In genomic region chr10:119162693-119163092, GRCh38 we compare ENCODE assay signal across 24 cellular contexts. TPM values are rescaled to one million over a fixed set of nuclear protein-coding genes. Genes with fewer than 3 reads are reported as not detected.
DNase-seq lines count a peak whose midpoint lies in the region; ATAC-seq and TF ChIP-seq lines count a peak whose summit lies in the region.
"Had no signal": no experiment of that assay in that cellular context is flagged by ENCODE, and none has a peak within 500 bp of the region (broad histone marks: within the 10 kb centered on the region; RNA-seq: fewer than 3 reads in every experiment).

No MANE protein-coding gene starts in this region.

- no peaks in the 10 kb centered on the region for H4K20me1 ChIP-seq in Karpas-422 (ENCODE audit: insufficient read depth, low read depth, low read length)

- H3K4me1 ChIP-seq in Karpas-422 (ENCODE audit: low read length), result peaks cover 55% of the 10 kb centered on the region

- H3K27ac Mint-ChIP-seq in activated T-cell treated with anti-CD3 and anti-CD28 coated beads, Interleukin-2, amount 50 U/mL, for 24 hours, result peak overlapping the region; percentile 28
- H3K27ac Mint-ChIP-seq in activated naive CD8-positive, alpha-beta T cell treated with anti-CD3 and anti-CD28 coated beads, Interleukin-2, amount 50 U/mL, for 24 hours, result peak overlapping the region; percentile 57
- H3K27ac Mint-ChIP-seq in neural crest cell (ENCODE audit: unreplicated experiment), result peak overlapping the region; percentile 70
- H3K27ac Mint-ChIP-seq: HFFc6 had no signal

- no peaks in the 10 kb centered on the region for H3K9me3 Mint-ChIP-seq in activated T-cell treated with anti-CD3 and anti-CD28 coated beads, Interleukin-2, amount 50 U/mL, for 24 hours
- no peaks in the 10 kb centered on the region for H3K9me3 Mint-ChIP-seq in activated naive CD8-positive, alpha-beta T cell treated with anti-CD3 and anti-CD28 coated beads, Interleukin-2, amount 50 U/mL, for 24 hours
- no peaks in the 10 kb centered on the region for H3K9me3 Mint-ChIP-seq in neural crest cell
- H3K9me3 Mint-ChIP-seq: HFFc6 had no signal

- peaks cover 44% of the 10 kb centered on the region for H3K4me1 Mint-ChIP-seq in activated T-cell treated with anti-CD3 and anti-CD28 coated beads, Interleukin-2, amount 50 U/mL, for 24 hours (ENCODE audit: low read depth)
- peaks cover 40% of the 10 kb centered on the region for H3K4me1 Mint-ChIP-seq in activated naive CD8-positive, alpha-beta T cell treated with anti-CD3 and anti-CD28 coated beads, Interleukin-2, amount 50 U/mL, for 24 hours
- peaks cover 28% of the 10 kb centered on the region for H3K4me1 Mint-ChIP-seq in neural crest cell

- H3K4me3 ChIP-seq in Karpas-422 (ENCODE audit: low read length), result no peak overlapping the region
- H3K4me3 ChIP-seq: A549, MG63 had no signal

- no peaks in the 10 kb centered on the region for H3K27me3 ChIP-seq in Karpas-422 (ENCODE audit: low read length)
- H3K27me3 ChIP-seq: MG63 had no signal

- peaks cover 32% of the 10 kb centered on the region for H3K36me3 ChIP-seq in Karpas-422 (ENCODE audit: insufficient read depth, low read length)

- H3K27ac ChIP-seq in Karpas-422 (ENCODE audit: low read length), result peak overlapping the region; percentile 67
- H3K27ac ChIP-seq: A549, HL-60 had no signal

- DNase-seq in activated T-cell treated with anti-CD3 and anti-CD28 coated beads, Interleukin-2, amount 50 U/mL, for 24 hours, result no peak
- no peak for DNase-seq in activated T-cell treated with anti-CD3 and anti-CD28 coated beads for 4 hours
- no peak for DNase-seq in Karpas-422
- no peak for DNase-seq in activated naive CD8-positive, alpha-beta T cell treated with anti-CD3 and anti-CD28 coated beads, Interleukin-2, amount 50 U/mL, for 24 hours
- no peak for DNase-seq in neural crest cell (ENCODE audit: low read depth, low spot score)
- DNase-seq in putamen (ENCODE audit: low spot score), result no peak
- DNase-seq in NCI-H1930 (lab: John Stamatoyannopoulos, UW), result no peak
- DNase-seq in cardiac septum (ENCODE audit: low spot score), result no peak
- DNase-seq: AML-193; Calu3; DMS79 treated with DMSO at 0.1 percent for 48 hours; GF-D8; GOT3; HFFc6; KG1; MG63; NCI-H1092 treated with DMSO at 0.1 percent for 48 hours; NCI-H1694; NCI-H345; NCI-H526 treated with DMSO at 0.1 percent for 48 hours; NK-92 treated with Interleukin-12 subunit alpha and Interleukin-12 subunit beta, amount 100 ng/mL, for 24 hours; PC-3 had no signal

- no peak overlapping the region for H2AFZ ChIP-seq in Karpas-422 (ENCODE audit: low read length)

- peak overlapping the region; percentile 23 for H3K4me2 ChIP-seq in Karpas-422 (ENCODE audit: low read depth, low read length, poor library complexity, severe bottlenecking)
- H3K4me2 ChIP-seq: A549 had no signal

- H3K79me2 ChIP-seq in Karpas-422 (ENCODE audit: low read length), result peaks cover 38% of the 10 kb centered on the region

- no peaks in the 10 kb centered on the region for H3K9me2 ChIP-seq in Karpas-422 (replicated peaks; ENCODE audit: insufficient read depth, low read length)

- no peak overlapping the region for H3K9ac ChIP-seq in Karpas-422 (ENCODE audit: low read length)

- TF ChIP-seq CTCF in neural crest cell (conservative IDR thresholded peaks at IDR 0.05), result no peak

- H3K27me3 Mint-ChIP-seq in activated T-cell treated with anti-CD3 and anti-CD28 coated beads, Interleukin-2, amount 50 U/mL, for 24 hours, result no peaks in the 10 kb centered on the region
- H3K27me3 Mint-ChIP-seq in activated naive CD8-positive, alpha-beta T cell treated with anti-CD3 and anti-CD28 coated beads, Interleukin-2, amount 50 U/mL, for 24 hours, result no peaks in the 10 kb centered on the region
- H3K27me3 Mint-ChIP-seq in neural crest cell (ENCODE audit: low read depth), result no peaks in the 10 kb centered on the region

- H3K9me3 ChIP-seq in Karpas-422 (ENCODE audit: low read length), result no peaks in the 10 kb centered on the region
- H3K9me3 ChIP-seq: A549, MG63 had no signal

- peaks cover 95% of the 10 kb centered on the region for H3K36me3 Mint-ChIP-seq in activated T-cell treated with anti-CD3 and anti-CD28 coated beads, Interleukin-2, amount 50 U/mL, for 24 hours (ENCODE audit: low read depth)
- H3K36me3 Mint-ChIP-seq in activated naive CD8-positive, alpha-beta T cell treated with anti-CD3 and anti-CD28 coated beads, Interleukin-2, amount 50 U/mL, for 24 hours (ENCODE audit: low read depth), result peaks cover 46% of the 10 kb centered on the region
- H3K36me3 Mint-ChIP-seq in neural crest cell (ENCODE audit: low read depth), result no peaks in the 10 kb centered on the region

- no peak for ATAC-seq in activated naive CD8-positive, alpha-beta T cell treated with anti-CD3 and anti-CD28 coated beads, Interleukin-2, amount 50 U/mL, for 24 hours
- ATAC-seq: A549, PC-3 had no signal

- H3K4me3 Mint-ChIP-seq in activated T-cell treated with anti-CD3 and anti-CD28 coated beads, Interleukin-2, amount 50 U/mL, for 24 hours, result no peak overlapping the region
- no peak overlapping the region for H3K4me3 Mint-ChIP-seq in activated naive CD8-positive, alpha-beta T cell treated with anti-CD3 and anti-CD28 coated beads, Interleukin-2, amount 50 U/mL, for 24 hours
- H3K4me3 Mint-ChIP-seq in neural crest cell, result peak overlapping the region; percentile 32
- H3K4me3 Mint-ChIP-seq: HFFc6 had no signal

- intact Hi-C loops in cardiac septum (cut with DNase I), result no loop called here

RNA-seq across cellular contexts. Expression of gene SFXN4, which starts 2.8 kb away (rescaled TPM):
- 43.7 and 48.2 TPM in 2 replicates for total RNA-seq in Karpas-422 (2014; rRNA removed; shearing (Covaris generic); ENCODE audit: low replicate concordance)
- total RNA-seq in neural crest cell (17.2 and 19.9 TPM in 2 replicates), cardiac septum (44.0 TPM)

RNA-seq across cellular contexts. Expression of gene PRDX3, which starts 15.9 kb away (rescaled TPM):
- total RNA-seq in Karpas-422 (2014; rRNA removed; shearing (Covaris generic); ENCODE audit: low replicate concordance), result 88.4 and 293 TPM in 2 replicates
- total RNA-seq in neural crest cell (144 and 147 TPM in 2 replicates), cardiac septum (220 TPM)

RNA-seq across cellular contexts. Expression of gene GRK5, which starts 44.7 kb away (rescaled TPM):
- 4.5 and 5.0 TPM in 2 replicates for total RNA-seq in Karpas-422 (2014; rRNA removed; shearing (Covaris generic); ENCODE audit: low replicate concordance)
- total RNA-seq in neural crest cell, result 13.5 and 13.9 TPM in 2 replicates
- total RNA-seq in cardiac septum, result 17.6 TPM

RNA-seq across cellular contexts. Expression of gene DENND10, which starts 58.8 kb away (rescaled TPM):
- 35.2 and 57.2 TPM in 2 replicates for total RNA-seq in Karpas-422 (2014; rRNA removed; shearing (Covaris generic); ENCODE audit: low replicate concordance)
- total RNA-seq in neural crest cell (48.1 and 49.3 TPM in 2 replicates), cardiac septum (22.2 TPM)
